ENCODE assay signal across 19 cellular contexts in the genomic region with DNA sequence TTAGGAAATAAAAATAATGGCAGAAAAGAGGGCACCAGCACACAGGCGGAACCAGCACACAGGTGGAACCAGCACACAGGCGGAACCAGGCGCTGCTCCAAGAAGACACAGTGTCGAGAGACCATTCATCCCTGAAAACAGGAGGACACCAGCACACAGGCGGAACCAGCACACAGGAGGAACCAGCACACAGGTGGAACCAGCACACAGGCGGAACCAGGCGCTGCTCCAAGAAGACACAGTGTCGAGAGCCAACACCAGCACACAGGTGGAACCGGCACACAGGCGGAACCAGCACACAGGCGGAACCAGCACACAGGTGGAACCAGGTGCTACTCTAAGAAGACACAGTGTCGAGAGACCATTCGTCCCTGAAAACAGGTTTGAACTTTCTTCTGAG.
DNase-seq lines count a peak whose midpoint lies in the region; ATAC-seq and TF ChIP-seq lines count a peak whose summit lies in the region.
"Had no signal": no experiment of that assay in that cellular context is flagged by ENCODE, and none has a peak within 500 bp of the region (broad histone marks: within the 10 kb centered on the region; RNA-seq: fewer than 3 reads in every experiment).

No MANE protein-coding gene starts in this region.

- peaks cover 10% of the 10 kb centered on the region for H3K27me3 Mint-ChIP-seq in nephron (ENCODE audit: low read depth)
- H3K27me3 Mint-ChIP-seq: CD4-positive, CD25-positive, alpha-beta regulatory T cell had no signal

- H3K4me1 ChIP-seq in right atrium auricular region, result no peaks in the 10 kb centered on the region
- no peaks in the 10 kb centered on the region for H3K4me1 ChIP-seq in heart right ventricle
- H3K4me1 ChIP-seq: A549, Caco-2, HAP-1 had no signal

- TF ChIP-seq CTCF in right atrium auricular region (IDR thresholded peaks at IDR 0.05) (no peak), heart right ventricle (IDR thresholded peaks at IDR 0.05) (no peak), nephron (IDR thresholded peaks at IDR 0.05; ENCODE audit: unreplicated experiment in 3 of 3) (no peak)

- 95% methylated on average over 13 of the region's 13 CpGs for WGBS in heart right ventricle, 2 donors

- H3K36me3 ChIP-seq in right atrium auricular region (no peaks in the 10 kb centered on the region), heart right ventricle (no peaks in the 10 kb centered on the region)
- H3K36me3 ChIP-seq: HAP-1 had no signal

- H3K9me3 ChIP-seq in right atrium auricular region, result no peaks in the 10 kb centered on the region
- no peaks in the 10 kb centered on the region for H3K9me3 ChIP-seq in heart right ventricle
- H3K9me3 ChIP-seq: A549, HAP-1 had no signal

- H3K4me3 Mint-ChIP-seq in nephron, result peak overlapping the region in 1 of 3 experiments; percentile 6
- H3K4me3 Mint-ChIP-seq: CD4-positive, CD25-positive, alpha-beta regulatory T cell; CD8-positive, alpha-beta T cell; GM23338; HFFc6 had no signal

- intact Hi-C loops in heart right ventricle (cut with DNase I), result no loop called here

- DNase-seq in right atrium auricular region (ENCODE audit: low spot score), result peak; percentile 26
- DNase-seq in heart right ventricle, result no peak
- peak; percentile 48 for DNase-seq in cerebellar cortex (ENCODE audit: low spot score)
- DNase-seq in DMS114 treated with DMSO at 0.1 percent for 48 hours (lab: John Stamatoyannopoulos, UW; ENCODE audit: unreplicated experiment), result no peak
- DNase-seq in NCI-H2227 (lab: John Stamatoyannopoulos, UW; ENCODE audit: unreplicated experiment), result no peak
- no peak for DNase-seq in AML-193 (lab: John Stamatoyannopoulos, UW)
- DNase-seq: 8988T; ACHN; C1 segment of cervical spinal cord; Caco-2; CD4-positive, CD25-positive, alpha-beta regulatory T cell; CD8-positive, alpha-beta T cell; EL; GF-D8; HFFc6 had no signal

- H3K27me3 ChIP-seq in right atrium auricular region (no peaks in the 10 kb centered on the region), heart right ventricle (peaks cover 0 to 3% (median 0%) of the 10 kb centered on the region in 7 donors)

- H3K9me3 Mint-ChIP-seq in nephron, result peaks cover 10% of the 10 kb centered on the region
- H3K9me3 Mint-ChIP-seq: CD4-positive, CD25-positive, alpha-beta regulatory T cell; CD8-positive, alpha-beta T cell had no signal

- H3K4me1 Mint-ChIP-seq in nephron, result peaks cover 60% of the 10 kb centered on the region

- no peak for ATAC-seq in heart right ventricle
- ATAC-seq: A549; CD8-positive, alpha-beta T cell; GM23338 had no signal

- H3K36me3 Mint-ChIP-seq in nephron (ENCODE audit: low read depth), result peaks cover 4% of the 10 kb centered on the region
- H3K36me3 Mint-ChIP-seq: CD8-positive, alpha-beta T cell had no signal

- H3K4me3 ChIP-seq in right atrium auricular region (no peak overlapping the region), heart right ventricle (no peak overlapping the region)
- H3K4me3 ChIP-seq: A549, GM23338, HAP-1 had no signal

- H3K27ac ChIP-seq in right atrium auricular region (no peak overlapping the region), heart right ventricle (no peak overlapping the region)
- H3K27ac ChIP-seq: A549 had no signal

- H3K27ac Mint-ChIP-seq in nephron, result peak overlapping the region; percentile 34 to 70 (median 48)
- H3K27ac Mint-ChIP-seq: CD4-positive, CD25-positive, alpha-beta regulatory T cell; CD8-positive, alpha-beta T cell; GM23338; HFFc6 had no signal

Comparison
In these comparisons a context has a peak if more than half of its experiments do, and no peak if none do; other contexts are left out.
1. DNase-seq: peak in right atrium auricular region (single experiment) and cerebellar cortex (single experiment); none in heart right ventricle (0 of 2), DMS114 treated with DMSO at 0.1 percent for 48 hours (single experiment), NCI-H2227 (single experiment) and AML-193 (0 of 2).